In genomic region chr7:26191974-26192479, GRCh38 we compare ENCODE assay signal across 15 cellular contexts. TPM values are rescaled to one million over a fixed set of nuclear protein-coding genes. Genes with fewer than 3 reads are reported as not detected.
DNase-seq lines count a peak whose midpoint lies in the region; ATAC-seq and TF ChIP-seq lines count a peak whose summit lies in the region.
"Had no signal": no experiment of that assay in that cellular context is flagged by ENCODE, and none has a peak within 500 bp of the region (broad histone marks: within the 10 kb centered on the region; RNA-seq: fewer than 3 reads in every experiment).

No MANE protein-coding gene starts in this region.

- ATAC-seq in activated T-cell treated with anti-CD3 and anti-CD28 coated beads, Interleukin-2, amount 50 U/mL, for 4 hours = no peak
- ATAC-seq in body of pancreas (no peak), HG02970 (IDR thresholded peaks at IDR 0.05; ENCODE audit: low FRiP score, unreplicated experiment) (no peak)
- ATAC-seq: left ventricle myocardium superior, Right ventricle myocardium inferior had no signal

- H2AFZ ChIP-seq in PC-9 (no peak overlapping the region), smooth muscle cell (ENCODE audit: low read depth) (no peak overlapping the region)
- H2AFZ ChIP-seq: hepatocyte had no signal

- no peaks in the 10 kb centered on the region for H3K9me2 ChIP-seq in PC-9 (ENCODE audit: insufficient read depth)

- H3K27me3 Mint-ChIP-seq in activated T-cell treated with anti-CD3 and anti-CD28 coated beads, Interleukin-2, amount 50 U/mL, for 4 hours (ENCODE audit: low read depth) = no peaks in the 10 kb centered on the region

- TF ChIP-seq CTCF in PC-9 (conservative IDR thresholded peaks at IDR 0.05) (no peak), body of pancreas (IDR thresholded peaks at IDR 0.05) (no peak), smooth muscle cell (IDR thresholded peaks at IDR 0.05; ENCODE audit: borderline replicate concordance, insufficient read depth, poor library complexity, severe bottlenecking) (no peak)

- H3K36me3 ChIP-seq in PC-9 (ENCODE audit: low read depth) = peaks cover 81% of the 10 kb centered on the region
- peaks cover 22 to 67% of the 10 kb centered on the region in 2 donors for H3K36me3 ChIP-seq in body of pancreas (replicated peaks in 1 of 2; ENCODE audit: insufficient read depth in 1 of 2, low read depth in 2 of 2)
- H3K36me3 ChIP-seq in smooth muscle cell (ENCODE audit: low read depth) = peaks cover 62% of the 10 kb centered on the region

- H3K9ac ChIP-seq in smooth muscle cell (ENCODE audit: low read depth) = no peak overlapping the region

- no peak for DNase-seq in activated T-cell treated with anti-CD3 and anti-CD28 coated beads, Interleukin-2, amount 50 U/mL, for 4 hours
- DNase-seq in activated T-cell treated with anti-CD3 and anti-CD28 coated beads, Interleukin-2, amount 50 U/mL, for 48 hours = no peak
- DNase-seq in PC-9 (no peak), body of pancreas (no peak), smooth muscle cell (lab: John Stamatoyannopoulos, UW; ENCODE audit: unreplicated experiment) (no peak), substantia nigra (lab: John Stamatoyannopoulos, UW) (no peak)
- DNase-seq in stimulated activated naive CD4-positive, alpha-beta T cell treated with Interleukin-2 at 50 U/mL for 16 hours (lab: John Stamatoyannopoulos, UW) = no peak
- DNase-seq: cerebellar nuclear complex, DMS79 treated with DMSO at 0.1 percent for 48 hours, H7, left ventricle myocardium superior, NCI-H510A had no signal

- peaks cover 91% of the 10 kb centered on the region for H3K4me1 Mint-ChIP-seq in activated T-cell treated with anti-CD3 and anti-CD28 coated beads, Interleukin-2, amount 50 U/mL, for 4 hours (ENCODE audit: low read depth)

- H3K36me3 Mint-ChIP-seq in activated T-cell treated with anti-CD3 and anti-CD28 coated beads, Interleukin-2, amount 50 U/mL, for 4 hours (ENCODE audit: insufficient read depth) = peaks cover 80% of the 10 kb centered on the region

- H3F3A ChIP-seq in PC-9 (ENCODE audit: insufficient read depth, low read depth) (peaks cover 100% of the 10 kb centered on the region), smooth muscle cell (ENCODE audit: low read depth) (peaks cover 82% of the 10 kb centered on the region)

- H3K4me3 ChIP-seq in PC-9 (no peak overlapping the region), body of pancreas (no peak overlapping the region), smooth muscle cell (no peak overlapping the region)
- H3K4me3 ChIP-seq: hepatocyte had no signal

- H3K4me1 ChIP-seq in PC-9 (replicated peaks; ENCODE audit: insufficient read depth) = peaks cover 30% of the 10 kb centered on the region
- peaks cover 88% of the 10 kb centered on the region for H3K4me1 ChIP-seq in body of pancreas
- peaks cover 35% of the 10 kb centered on the region for H3K4me1 ChIP-seq in smooth muscle cell (ENCODE audit: low read depth)

- POLR2A ChIA-PET in PC-9 (lab: Charles Lee; ENCODE audit: unreplicated experiment) = interaction anchor here (0.5 to 0.8 kb wide), 3 partner anchors 45 to 131 kb away, joined by 4 to 5 read pairs (median 4); no protein-coding TSS in a partner anchor

- peaks cover 98% of the 10 kb centered on the region for H4K20me1 ChIP-seq in PC-9 (ENCODE audit: insufficient read depth)
- H4K20me1 ChIP-seq in smooth muscle cell (ENCODE audit: low read depth) = peaks cover 100% of the 10 kb centered on the region

- TF ChIP-seq POLR2A in body of pancreas (IDR thresholded peaks at IDR 0.05) = peak in 2 of 3 donors; percentile 0 to 8

- intact Hi-C loops in PC-9 (cut with micrococcal nuclease; ENCODE audit: unreplicated experiment) = loop anchor here (10.0 kb wide), 1 partner anchor 297 kb away; no protein-coding TSS in a partner anchor
- intact Hi-C loops in body of pancreas (cut with DNase I) = no loop called here

- no TSS peak for BruUV-seq in PC-9 (replicated peaks; lab: Mats Ljungman, UMichigan)

- H3K4me3 Mint-ChIP-seq in activated T-cell treated with anti-CD3 and anti-CD28 coated beads, Interleukin-2, amount 50 U/mL, for 4 hours = peak overlapping the region; percentile 73

- no peaks in the 10 kb centered on the region for H3K27me3 ChIP-seq in PC-9 (ENCODE audit: insufficient read depth, low read depth)
- no peaks in the 10 kb centered on the region for H3K27me3 ChIP-seq in body of pancreas
- no peaks in the 10 kb centered on the region for H3K27me3 ChIP-seq in smooth muscle cell (ENCODE audit: low read depth)
- H3K27me3 ChIP-seq: hepatocyte had no signal

- no peaks in the 10 kb centered on the region for H3K9me3 Mint-ChIP-seq in activated T-cell treated with anti-CD3 and anti-CD28 coated beads, Interleukin-2, amount 50 U/mL, for 4 hours

- H3K27ac ChIP-seq in PC-9 = peak overlapping the region; percentile 51
- H3K27ac ChIP-seq in body of pancreas = no peak overlapping the region
- peak overlapping the region; percentile 20 for H3K27ac ChIP-seq in smooth muscle cell (ENCODE audit: low read depth)
- H3K27ac ChIP-seq in substantia nigra (ENCODE audit: low read depth, low read length, poor library complexity, severe bottlenecking) = no peak overlapping the region
- H3K27ac ChIP-seq: hepatocyte had no signal

- H3K79me2 ChIP-seq in PC-9 (ENCODE audit: low read depth) (peaks cover 85% of the 10 kb centered on the region), smooth muscle cell (ENCODE audit: low read depth) (peaks cover 63% of the 10 kb centered on the region)

- no peaks in the 10 kb centered on the region for H3K9me3 ChIP-seq in PC-9 (ENCODE audit: insufficient read depth, low read depth)
- no peaks in the 10 kb centered on the region for H3K9me3 ChIP-seq in body of pancreas
- no peaks in the 10 kb centered on the region for H3K9me3 ChIP-seq in smooth muscle cell (replicated peaks; ENCODE audit: low read depth)

- 35 to 52% methylated on average over 1 of the region's 1 CpG for WGBS in body of pancreas, 2 donors
- WGBS in smooth muscle cell (ENCODE audit: low lambda C conversion rate) = 91% methylated on average over 1 of the region's 1 CpG

- CTCF ChIA-PET in PC-9 (lab: Charles Lee) = no interaction called here

- H3K4me2 ChIP-seq in PC-9 (no peak overlapping the region), smooth muscle cell (no peak overlapping the region)
- H3K4me2 ChIP-seq: hepatocyte had no signal

RNA-seq across cellular contexts. Expression of gene HNRNPA2B1, which starts 8.5 kb away (rescaled TPM):
- 100 to 1,000 TPM; 912 to 975 (median 924) TPM for total RNA-seq in activated T-cell treated with anti-CD3 and anti-CD28 coated beads, Interleukin-2, amount 50 U/mL, for 4 hours
- total RNA-seq in PC-9 (2021) = 526 and 792 TPM in 2 replicates
- 100 to 1,000 TPM; 158 to 306 TPM for total RNA-seq in body of pancreas
- total RNA-seq in smooth muscle cell = 158 and 173 TPM in 2 replicates
- 393 and 438 TPM in 2 replicates for polyA plus RNA-seq in smooth muscle cell

RNA-seq across cellular contexts. Expression of gene CBX3, which starts 9.5 kb away (rescaled TPM):
- total RNA-seq in activated T-cell treated with anti-CD3 and anti-CD28 coated beads, Interleukin-2, amount 50 U/mL, for 4 hours = 100 to 1,000 TPM; 246 to 278 (median 267) TPM
- total RNA-seq in PC-9 (2021) = 282 and 308 TPM in 2 replicates
- total RNA-seq in body of pancreas = 10 to 100 TPM; 34.2 to 63.3 TPM
- total RNA-seq in smooth muscle cell = 156 and 181 TPM in 2 replicates
- polyA plus RNA-seq in smooth muscle cell = 118 and 119 TPM in 2 replicates

RNA-seq across cellular contexts. Expression of gene NFE2L3, which starts 40.0 kb away (rescaled TPM):
- total RNA-seq in activated T-cell treated with anti-CD3 and anti-CD28 coated beads, Interleukin-2, amount 50 U/mL, for 4 hours = 10 to 100 TPM; 34.1 to 53.7 (median 46.5) TPM
- total RNA-seq in PC-9 (2021) = 44.2 and 49.1 TPM in 2 replicates
- total RNA-seq in body of pancreas = 1 to 10 TPM; 4.9 to 6.6 TPM
- 5.5 and 5.6 TPM in 2 replicates for total RNA-seq in smooth muscle cell
- 2.4 and 6.2 TPM in 2 replicates for polyA plus RNA-seq in smooth muscle cell

Comparison
In these comparisons a context has a peak if more than half of its experiments do, and no peak if none do; other contexts are left out.
1. H3K27ac ChIP-seq: peak in PC-9 (single experiment) and smooth muscle cell (single experiment); none in body of pancreas (0 of 4) and substantia nigra (single experiment).